In genomic region chr12:73632191-73632590, GRCh38 we compare ENCODE assay signal across 3 cellular contexts.
"Had no signal": no experiment of that assay in that cellular context is flagged by ENCODE, and none has a peak within 500 bp of the region (broad histone marks: within the 10 kb centered on the region; RNA-seq: fewer than 3 reads in every experiment).

No MANE protein-coding gene starts in this region.

- H3K4me3 ChIP-seq: GM12878 had no signal

- DNase-seq: GDM1, GF-D8 had no signal
